Comparison of ENCODE assay signal across 8 cellular contexts in genomic region chr5:57174128-57174849, GRCh38. TPM values are rescaled to one million over a fixed set of nuclear protein-coding genes. Genes with fewer than 3 reads are reported as not detected.
DNase-seq lines count a peak whose midpoint lies in the region; ATAC-seq, FAIRE-seq and TF ChIP-seq lines count a peak whose summit lies in the region.

No MANE protein-coding gene starts in this region.

- no peaks in the 10 kb centered on the region for H3K9me3 ChIP-seq in SJCRH30 (replicated peaks)

- TF ChIP-seq CTCF in cardiac fibroblast (IDR thresholded peaks at IDR 0.05; ENCODE audit: low read depth, low read length), result no peak

- H3K4me1 ChIP-seq in SJCRH30, result peaks cover 12% of the 10 kb centered on the region

- H3K36me3 ChIP-seq in SJCRH30, result peaks cover 31% of the 10 kb centered on the region

- H3K27ac ChIP-seq in SJCRH30 (peak overlapping the region; percentile 94), layer of hippocampus (ENCODE audit: low read depth, low read length) (peak overlapping the region; percentile 99)

- FAIRE-seq in urothelium cell line (lab: Jason Lieb, UNC), result no peak

- ATAC-seq in HG02798 (IDR thresholded peaks at IDR 0.05; ENCODE audit: poor library complexity, unreplicated experiment), result peak; percentile 1

- H3K27me3 ChIP-seq in SJCRH30 (no peaks in the 10 kb centered on the region), layer of hippocampus (ENCODE audit: control insufficient read depth, insufficient read depth, low read length) (no peaks in the 10 kb centered on the region)

- peak overlapping the region; percentile 82 for H3K4me3 ChIP-seq in SJCRH30
- H3K4me3 ChIP-seq in cardiac fibroblast (replicated peaks in 1 of 2; ENCODE audit: low read depth in 2 of 2, low read length in 2 of 2), result peak overlapping the region; percentile 98

- DNase-seq in NCI-H510A (lab: John Stamatoyannopoulos, UW) (peak; percentile 49), NCI-H510A treated with DMSO at 0.1 percent for 48 hours (lab: John Stamatoyannopoulos, UW) (no peak), SJCRH30 (peak in 1 of 2 experiments; percentile 49), cardiac fibroblast (ENCODE audit: low read depth in 2 of 2) (peak in 1 of 2 donors; percentile 31), urothelium cell line (ENCODE audit: low spot score) (no peak)
- peak; percentile 56 for DNase-seq in stimulated activated CD8-positive, alpha-beta memory T cell treated with anti-CD3 and anti-CD28 coated beads, Interleukin-4, amount 100 ng/mL, for 48 hours

RNA-seq across cellular contexts. Expression of gene GPBP1, which starts 0.4 kb away (rescaled TPM):
- total RNA-seq in SJCRH30 (2014; rRNA removed; shearing (Covaris generic)), result 99.9 and 106 TPM in 2 replicates

Comparison
In these comparisons a context has a peak if more than half of its experiments do, and no peak if none do; other contexts are left out.
1. DNase-seq: peak in NCI-H510A (single experiment) and stimulated activated CD8-positive, alpha-beta memory T cell treated with anti-CD3 and anti-CD28 coated beads, Interleukin-4, amount 100 ng/mL, for 48 hours (single experiment); none in NCI-H510A treated with DMSO at 0.1 percent for 48 hours (single experiment) and urothelium cell line (single experiment).